ENCODE assay signal across 9 cellular contexts in the genomic region with DNA sequence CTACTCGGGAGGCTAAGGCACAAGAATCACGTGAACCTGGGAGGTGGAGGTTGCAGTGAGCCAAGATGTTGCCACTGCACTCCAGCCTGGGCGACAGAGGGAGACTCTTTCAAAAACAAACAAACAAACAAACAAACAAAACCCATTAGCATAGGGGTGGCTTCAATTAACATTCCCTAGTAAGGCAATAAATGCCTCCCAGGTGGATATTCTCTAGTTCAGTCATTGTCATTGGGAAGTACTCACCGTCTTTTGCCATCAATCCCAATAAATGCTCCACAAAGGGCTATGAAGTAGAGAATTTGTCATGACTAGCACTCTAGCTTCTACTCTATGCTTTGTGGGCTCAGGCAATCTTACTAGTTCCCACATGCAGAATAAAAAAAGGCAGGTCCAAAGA.
"Had no signal": no experiment of that assay in that cellular context is flagged by ENCODE, and none has a peak within 500 bp of the region (broad histone marks: within the 10 kb centered on the region; RNA-seq: fewer than 3 reads in every experiment).

No MANE protein-coding gene starts in this region.

- DNase-seq: GM23248, GOT3, H7, H9, HCEC 1CT, HFFc6 had no signal

- H3K9ac ChIP-seq: GM23248 had no signal

- H2AFZ ChIP-seq: GM23248, GM23338 had no signal

- FAIRE-seq: H54 had no signal

- H3K36me3 ChIP-seq: HAP-1 had no signal

- H3K4me3 ChIP-seq: GM23248, GM23338, HAP-1 had no signal

- H3K4me3 Mint-ChIP-seq: GM23338, H9, HFFc6 had no signal

- H3K27ac Mint-ChIP-seq: GM23338, H9, HFFc6 had no signal

- H3K4me1 ChIP-seq: HAP-1 had no signal

- H3K27ac ChIP-seq: GM23248 had no signal

- H3K4me2 ChIP-seq: GM23338 had no signal
